Comparison of ENCODE assay signal across 27 cellular contexts in genomic region chr1:60949154-60949825, GRCh38.
DNase-seq lines count a peak whose midpoint lies in the region; ATAC-seq, FAIRE-seq and TF ChIP-seq lines count a peak whose summit lies in the region.
"Had no signal": no experiment of that assay in that cellular context is flagged by ENCODE, and none has a peak within 500 bp of the region (broad histone marks: within the 10 kb centered on the region; RNA-seq: fewer than 3 reads in every experiment).

No MANE protein-coding gene starts in this region.

- dilution Hi-C loops in mammary epithelial cell (cut with HindIII; ENCODE audit: low sequenced_read_pairs), result no loop called here
- dilution Hi-C loops in endothelial cell of umbilical vein (cut with MboI; ENCODE audit: extremely low pct_ligation_motif_present, low sequenced_read_pairs), result no loop called here

- in situ Hi-C loops in mammary epithelial cell (cut with MboI; ENCODE audit: low sequenced_read_pairs in 2 of 2), result no loop called here

- H3K4me1 Mint-ChIP-seq in T-helper 17 cell, result no peaks in the 10 kb centered on the region
- H3K4me1 Mint-ChIP-seq: stimulated activated memory B cell treated with anti-CD40 and anti-IgM and Interleukin-4, amounts not matched to agents 10 μg/mL and 1 μg/mL and 100 μg/mL, for 72 hours had no signal

- no peaks in the 10 kb centered on the region for H3K9me1 ChIP-seq in endothelial cell of umbilical vein (replicated peaks; ENCODE audit: control insufficient read depth, extremely low read depth, insufficient read depth, low read length)

- no peaks in the 10 kb centered on the region for H3K9me3 ChIP-seq in mammary epithelial cell (replicated peaks; ENCODE audit: insufficient read depth, low read length)
- no peaks in the 10 kb centered on the region for H3K9me3 ChIP-seq in breast epithelium
- H3K9me3 ChIP-seq in SK-N-SH, result no peaks in the 10 kb centered on the region
- no peaks in the 10 kb centered on the region for H3K9me3 ChIP-seq in endothelial cell of umbilical vein (replicated peaks; ENCODE audit: control insufficient read depth, insufficient read depth, low read length)
- H3K9me3 ChIP-seq in T-helper 17 cell (ENCODE audit: control insufficient read depth, low read length, poor library complexity, severe bottlenecking), result no peaks in the 10 kb centered on the region
- H3K9me3 ChIP-seq: heart left ventricle, Peyer's patch, SJSA1 had no signal

- ATAC-seq in T-helper 17 cell, result no peak
- ATAC-seq in GM21717 (IDR thresholded peaks at IDR 0.05; ENCODE audit: unreplicated experiment), result no peak
- ATAC-seq in GM21381 (IDR thresholded peaks at IDR 0.05; ENCODE audit: unreplicated experiment), result no peak
- ATAC-seq: activated CD8-positive, alpha-beta T cell treated with anti-CD3 and anti-CD28 coated beads for 36 hours; stimulated activated memory B cell treated with anti-CD40 and anti-IgM and Interleukin-4, amounts not matched to agents 10 μg/mL and 1 μg/mL and 100 μg/mL, for 72 hours had no signal

- H3K27ac Mint-ChIP-seq in T-helper 17 cell, result no peak overlapping the region
- H3K27ac Mint-ChIP-seq: activated CD8-positive, alpha-beta T cell treated with anti-CD3 and anti-CD28 coated beads for 36 hours; stimulated activated memory B cell treated with anti-CD40 and anti-IgM and Interleukin-4, amounts not matched to agents 10 μg/mL and 1 μg/mL and 100 μg/mL, for 72 hours; T-helper 2 cell treated with Interferon-gamma antibody and Interleukin-4, amounts not matched to agents 5 μg/mL and 100 μg/mL, for 36 hours had no signal

- peak in 1 of 2 experiments; percentile 79; a peak in 2 of 4 replicates for TF ChIP-seq EP300 in SK-N-SH (IDR thresholded peaks at IDR 0.05; ENCODE audit: borderline replicate concordance in 1 of 2, low read depth in 1 of 2, low read length in 1 of 2)

- 49% methylated on average over 5 of the region's 5 CpGs for WGBS in mammary epithelial cell (ENCODE audit: low coverage, missing lambda C conversion rate)
- 68% methylated on average over 5 of the region's 5 CpGs for WGBS in SK-N-SH (ENCODE audit: low lambda C conversion rate)

- H3K27ac ChIP-seq in mammary epithelial cell (ENCODE audit: insufficient read depth, low read depth, low read length), result no peak overlapping the region
- no peak overlapping the region for H3K27ac ChIP-seq in breast epithelium
- H3K27ac ChIP-seq in SK-N-SH (ENCODE audit: low read depth in 2 of 2, low read length in 1 of 2), result peak overlapping the region in 1 of 2 experiments; percentile 84; a peak in 2 of 4 replicates
- peak overlapping the region; percentile 54 for H3K27ac ChIP-seq in endothelial cell of umbilical vein (ENCODE audit: insufficient read depth, low read depth, low read length)
- H3K27ac ChIP-seq: C4-2B, Peyer's patch, SJSA1 had no signal

- H3K27me3 Mint-ChIP-seq in T-helper 17 cell, result peaks cover 83% of the 10 kb centered on the region

- POLR2A ChIA-PET in SK-N-SH (lab: Yijun Ruan, JAX) (no interaction called here), endothelial cell of umbilical vein (lab: Charles Lee) (interaction anchor here (0.5 to 1.0 kb wide), 3 partner anchors 10 to 74 kb away, joined by 3 to 5 read pairs (median 3); no protein-coding TSS in a partner anchor)

- H3K9me2 ChIP-seq in SK-N-SH, result no peaks in the 10 kb centered on the region

- H2AFZ ChIP-seq in mammary epithelial cell (ENCODE audit: low read depth, low read length) (peak overlapping the region; percentile 39), SK-N-SH (ENCODE audit: low read depth) (no peak overlapping the region), endothelial cell of umbilical vein (ENCODE audit: low read depth, low read length) (no peak overlapping the region)

- DNase-seq in mammary epithelial cell, result no peak
- no peak for DNase-seq in breast epithelium (ENCODE audit: low spot score in 2 of 2)
- peak; percentile 54 for DNase-seq in SK-N-SH
- DNase-seq in endothelial cell of umbilical vein (ENCODE audit: low read depth, low spot score), result peak; percentile 81
- DNase-seq in T-helper 17 cell, result no peak
- DNase-seq in Ammon's horn (ENCODE audit: low spot score), result no peak
- DNase-seq: activated CD8-positive, alpha-beta T cell treated with anti-CD3 and anti-CD28 coated beads for 36 hours; activated gamma-delta T cell; activated T-cell treated with anti-CD3 and anti-CD28 coated beads for 4 hours; Calu3; cerebellar nuclear complex; EL; heart left ventricle; mesenchymal stem cell; NCI-H1694; NCI-H2171; NCI-H510A treated with DMSO at 0.1 percent for 48 hours; NK-92 treated with Interleukin-12 subunit alpha and Interleukin-12 subunit beta, amount 100 ng/mL, for 24 hours; Peyer's patch; retina; stimulated activated CD4-positive, alpha-beta T cell treated with anti-CD3 and anti-CD28 coated beads, Interleukin-4, amount 100 ng/mL, for 1 hour had no signal

- no peaks in the 10 kb centered on the region for H3K36me3 Mint-ChIP-seq in T-helper 17 cell (ENCODE audit: low read depth)
- H3K36me3 Mint-ChIP-seq: stimulated activated memory B cell treated with anti-CD40 and anti-IgM and Interleukin-4, amounts not matched to agents 10 μg/mL and 1 μg/mL and 100 μg/mL, for 72 hours had no signal

- H3K4me1 ChIP-seq in mammary epithelial cell (ENCODE audit: insufficient read depth, low read length), result no peaks in the 10 kb centered on the region
- no peaks in the 10 kb centered on the region for H3K4me1 ChIP-seq in breast epithelium
- peaks cover 0 to 29% of the 10 kb centered on the region in 2 experiments; a peak in 2 of 4 replicates for H3K4me1 ChIP-seq in SK-N-SH (ENCODE audit: control insufficient read depth in 1 of 2, insufficient read depth in 2 of 2, low read depth in 1 of 2, low read length in 1 of 2)
- peaks cover 29% of the 10 kb centered on the region for H3K4me1 ChIP-seq in endothelial cell of umbilical vein (ENCODE audit: control insufficient read depth, extremely low read depth, insufficient read depth, low read length)
- H3K4me1 ChIP-seq: Peyer's patch, SJSA1 had no signal

- BruUV-seq in mammary epithelial cell (replicated peaks; lab: Mats Ljungman, UMichigan) (no TSS peak), endothelial cell of umbilical vein (replicated peaks; lab: Mats Ljungman, UMichigan) (no TSS peak)

- H3K4me2 ChIP-seq in mammary epithelial cell (ENCODE audit: insufficient read depth, low read depth, low read length) (no peak overlapping the region), SK-N-SH (no peak overlapping the region), endothelial cell of umbilical vein (ENCODE audit: insufficient read depth, low read length) (peak overlapping the region; percentile 44)

- H3K4me3 Mint-ChIP-seq in T-helper 17 cell, result no peak overlapping the region
- H3K4me3 Mint-ChIP-seq: activated CD8-positive, alpha-beta T cell treated with anti-CD3 and anti-CD28 coated beads for 36 hours; stimulated activated memory B cell treated with anti-CD40 and anti-IgM and Interleukin-4, amounts not matched to agents 10 μg/mL and 1 μg/mL and 100 μg/mL, for 72 hours; T-helper 2 cell treated with Interferon-gamma antibody and Interleukin-4, amounts not matched to agents 5 μg/mL and 100 μg/mL, for 36 hours had no signal

- no peak for TF ChIP-seq CTCF in mammary epithelial cell (conservative IDR thresholded peaks at IDR 0.05 in 1 of 2, IDR thresholded peaks at IDR 0.05 in 1 of 2; ENCODE audit: extremely low read depth in 1 of 2, insufficient read depth in 1 of 2, low read depth in 1 of 2, low read length in 2 of 2)
- TF ChIP-seq CTCF in breast epithelium (IDR thresholded peaks at IDR 0.05), result no peak
- TF ChIP-seq CTCF in SK-N-SH (IDR thresholded peaks at IDR 0.05), result no peak
- no peak for TF ChIP-seq CTCF in endothelial cell of umbilical vein (IDR thresholded peaks at IDR 0.05; ENCODE audit: extremely low read depth in 1 of 2, insufficient read depth in 1 of 2, low read depth in 1 of 2, low read length in 2 of 2)

- peak; percentile 81 for FAIRE-seq in endothelial cell of umbilical vein (lab: Jason Lieb, UNC)

- no peaks in the 10 kb centered on the region for H3K36me3 ChIP-seq in mammary epithelial cell (ENCODE audit: insufficient read depth, low read length)
- no peaks in the 10 kb centered on the region for H3K36me3 ChIP-seq in breast epithelium
- no peaks in the 10 kb centered on the region for H3K36me3 ChIP-seq in SK-N-SH (replicated peaks in 1 of 2; ENCODE audit: control insufficient read depth in 1 of 2, insufficient read depth in 2 of 2, low read length in 1 of 2)
- H3K36me3 ChIP-seq in endothelial cell of umbilical vein (ENCODE audit: control insufficient read depth in 2 of 2, extremely low read depth in 1 of 2, insufficient read depth in 2 of 2, low read length in 2 of 2), result no peaks in the 10 kb centered on the region
- H3K36me3 ChIP-seq: heart left ventricle, Peyer's patch, SJSA1 had no signal

- H3K27me3 ChIP-seq in mammary epithelial cell (ENCODE audit: insufficient read depth, low read length) (no peaks in the 10 kb centered on the region), breast epithelium (no peaks in the 10 kb centered on the region), SK-N-SH (ENCODE audit: insufficient read depth) (no peaks in the 10 kb centered on the region), endothelial cell of umbilical vein (ENCODE audit: control insufficient read depth in 2 of 2, insufficient read depth in 2 of 2, low read length in 2 of 2) (no peaks in the 10 kb centered on the region)
- H3K27me3 ChIP-seq: heart left ventricle, Peyer's patch, SJSA1 had no signal

- TF ChIP-seq POLR2A in breast epithelium (IDR thresholded peaks at IDR 0.05) (no peak), endothelial cell of umbilical vein (IDR thresholded peaks at IDR 0.05; ENCODE audit: low read depth, low read length) (no peak)

- no peaks in the 10 kb centered on the region for H3K79me2 ChIP-seq in mammary epithelial cell (ENCODE audit: insufficient read depth, low read length)
- no peaks in the 10 kb centered on the region for H3K79me2 ChIP-seq in SK-N-SH (ENCODE audit: insufficient read depth)
- no peaks in the 10 kb centered on the region for H3K79me2 ChIP-seq in endothelial cell of umbilical vein (ENCODE audit: control insufficient read depth, insufficient read depth, low read length)

- no peaks in the 10 kb centered on the region for H3F3A ChIP-seq in SK-N-SH (replicated peaks; ENCODE audit: insufficient read depth)

- CTCF ChIA-PET in mammary epithelial cell (lab: Charles Lee; ENCODE audit: low non-redundant PET), result no interaction called here
- CTCF ChIA-PET in SK-N-SH (lab: Yijun Ruan, JAX), result interaction anchor here (0.7 to 2.2 kb wide), 7 partner anchors 10 to 100 kb away, joined by 3 to 7 read pairs (median 3); no protein-coding TSS in a partner anchor
- CTCF ChIA-PET in endothelial cell of umbilical vein (lab: Charles Lee), result interaction anchor here (0.8 to 1.7 kb wide), 7 partner anchors 12 to 668 kb away, joined by 3 to 7 read pairs (median 5); no protein-coding TSS in a partner anchor

- H4K20me1 ChIP-seq in mammary epithelial cell (ENCODE audit: insufficient read depth, low read length), result no peaks in the 10 kb centered on the region
- no peaks in the 10 kb centered on the region for H4K20me1 ChIP-seq in SK-N-SH (ENCODE audit: insufficient read depth)
- no peaks in the 10 kb centered on the region for H4K20me1 ChIP-seq in endothelial cell of umbilical vein (replicated peaks; ENCODE audit: control insufficient read depth, extremely low read depth, insufficient read depth, low read length)

- H3K4me3 ChIP-seq in mammary epithelial cell (replicated peaks in 1 of 3; ENCODE audit: insufficient read depth in 1 of 3, low read depth in 2 of 3, low read length in 3 of 3), result no peak overlapping the region
- no peak overlapping the region for H3K4me3 ChIP-seq in breast epithelium
- H3K4me3 ChIP-seq in SK-N-SH (ENCODE audit: low read depth in 2 of 2, low read length in 1 of 2), result no peak overlapping the region
- no peak overlapping the region for H3K4me3 ChIP-seq in endothelial cell of umbilical vein (replicated peaks in 1 of 3; ENCODE audit: insufficient read depth in 1 of 3, low read depth in 1 of 3, low read length in 3 of 3)
- H3K4me3 ChIP-seq: heart left ventricle, Peyer's patch, SJSA1 had no signal

- intact Hi-C loops in mammary epithelial cell (cut with micrococcal nuclease), result no loop called here
- intact Hi-C loops in breast epithelium (cut with DNase I; ENCODE audit: low total_unique reads), result no loop called here
- intact Hi-C loops in endothelial cell of umbilical vein (cut with micrococcal nuclease), result loop anchor here (1.0 kb wide), 2 partner anchors 11 to 12 kb away; no protein-coding TSS in a partner anchor

- H3K9ac ChIP-seq in mammary epithelial cell (ENCODE audit: insufficient read depth, low read length) (no peak overlapping the region), SK-N-SH (no peak overlapping the region), endothelial cell of umbilical vein (replicated peaks; ENCODE audit: extremely low read depth, insufficient read depth, low read length) (no peak overlapping the region)

- TF ChIP-seq RAD21 in SK-N-SH (IDR thresholded peaks at IDR 0.05; ENCODE audit: low read length), result no peak

Comparison
In these comparisons a context has a peak if more than half of its experiments do, and no peak if none do; other contexts are left out.
1. DNase-seq: peak in SK-N-SH (single experiment) and endothelial cell of umbilical vein (single experiment); none in mammary epithelial cell (single experiment), breast epithelium (0 of 2), T-helper 17 cell (0 of 3) and Ammon's horn (single experiment).